1 cellular context compared by ENCODE assay signal in genomic region chr19:13190781-13191540, GRCh38.
TF ChIP-seq lines count a peak whose summit lies in the region.

No MANE protein-coding gene starts in this region.

TF ChIP-seq in HepG2, 621 proteins besides CTCF, POLR2A, EP300 and RAD21 (continued from another document and continues in another):
- no peak for TF ChIP-seq MTERF4 (CRISPR knock-in tag; IDR thresholded peaks at IDR 0.05)
- no peak for TF ChIP-seq KLF6 (CRISPR knock-in tag; IDR thresholded peaks at IDR 0.05)
- TF ChIP-seq ZBED4 (CRISPR knock-in tag; IDR thresholded peaks at IDR 0.05; ENCODE audit: borderline replicate concordance): no peak
- TF ChIP-seq, protein P1, sequence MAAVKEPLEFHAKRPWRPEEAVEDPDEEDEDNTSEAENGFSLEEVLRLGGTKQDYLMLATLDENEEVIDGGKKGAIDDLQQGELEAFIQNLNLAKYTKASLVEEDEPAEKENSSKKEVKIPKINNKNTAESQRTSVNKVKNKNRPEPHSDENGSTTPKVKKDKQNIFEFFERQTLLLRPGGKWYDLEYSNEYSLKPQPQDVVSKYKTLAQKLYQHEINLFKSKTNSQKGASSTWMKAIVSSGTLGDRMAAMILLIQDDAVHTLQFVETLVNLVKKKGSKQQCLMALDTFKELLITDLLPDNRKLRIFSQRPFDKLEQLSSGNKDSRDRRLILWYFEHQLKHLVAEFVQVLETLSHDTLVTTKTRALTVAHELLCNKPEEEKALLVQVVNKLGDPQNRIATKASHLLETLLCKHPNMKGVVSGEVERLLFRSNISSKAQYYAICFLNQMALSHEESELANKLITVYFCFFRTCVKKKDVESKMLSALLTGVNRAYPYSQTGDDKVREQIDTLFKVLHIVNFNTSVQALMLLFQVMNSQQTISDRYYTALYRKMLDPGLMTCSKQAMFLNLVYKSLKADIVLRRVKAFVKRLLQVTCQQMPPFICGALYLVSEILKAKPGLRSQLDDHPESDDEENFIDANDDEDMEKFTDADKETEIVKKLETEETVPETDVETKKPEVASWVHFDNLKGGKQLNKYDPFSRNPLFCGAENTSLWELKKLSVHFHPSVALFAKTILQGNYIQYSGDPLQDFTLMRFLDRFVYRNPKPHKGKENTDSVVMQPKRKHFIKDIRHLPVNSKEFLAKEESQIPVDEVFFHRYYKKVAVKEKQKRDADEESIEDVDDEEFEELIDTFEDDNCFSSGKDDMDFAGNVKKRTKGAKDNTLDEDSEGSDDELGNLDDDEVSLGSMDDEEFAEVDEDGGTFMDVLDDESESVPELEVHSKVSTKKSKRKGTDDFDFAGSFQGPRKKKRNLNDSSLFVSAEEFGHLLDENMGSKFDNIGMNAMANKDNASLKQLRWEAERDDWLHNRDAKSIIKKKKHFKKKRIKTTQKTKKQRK (IDR thresholded peaks at IDR 0.05; ENCODE audit: low read length): no peak
- no peak; the same call in 1 of the 2 replicates for TF ChIP-seq ZKSCAN8 (CRISPR knock-in tag; IDR thresholded peaks at IDR 0.05; ENCODE audit: borderline replicate concordance)
- TF ChIP-seq, protein P2, sequence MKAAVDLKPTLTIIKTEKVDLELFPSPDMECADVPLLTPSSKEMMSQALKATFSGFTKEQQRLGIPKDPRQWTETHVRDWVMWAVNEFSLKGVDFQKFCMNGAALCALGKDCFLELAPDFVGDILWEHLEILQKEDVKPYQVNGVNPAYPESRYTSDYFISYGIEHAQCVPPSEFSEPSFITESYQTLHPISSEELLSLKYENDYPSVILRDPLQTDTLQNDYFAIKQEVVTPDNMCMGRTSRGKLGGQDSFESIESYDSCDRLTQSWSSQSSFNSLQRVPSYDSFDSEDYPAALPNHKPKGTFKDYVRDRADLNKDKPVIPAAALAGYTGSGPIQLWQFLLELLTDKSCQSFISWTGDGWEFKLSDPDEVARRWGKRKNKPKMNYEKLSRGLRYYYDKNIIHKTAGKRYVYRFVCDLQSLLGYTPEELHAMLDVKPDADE (CRISPR knock-in tag; IDR thresholded peaks at IDR 0.05): no peak
- no peak for TF ChIP-seq PAX8 (CRISPR knock-in tag; IDR thresholded peaks at IDR 0.05; ENCODE audit: borderline replicate concordance)
- TF ChIP-seq SMAD3 (CRISPR knock-in tag; IDR thresholded peaks at IDR 0.05): no peak
- TF ChIP-seq TOE1 (CRISPR knock-in tag; IDR thresholded peaks at IDR 0.05): no peak
- no peak for TF ChIP-seq CC2D1A (CRISPR knock-in tag; IDR thresholded peaks at IDR 0.05)
- TF ChIP-seq ZFP41 (CRISPR knock-in tag; IDR thresholded peaks at IDR 0.05; ENCODE audit: borderline replicate concordance): no peak
- no peak for TF ChIP-seq ZNF44 (CRISPR knock-in tag; IDR thresholded peaks at IDR 0.05)
- no peak for TF ChIP-seq ZFP36L2 (CRISPR knock-in tag; IDR thresholded peaks at IDR 0.05)
- TF ChIP-seq RFX3 (CRISPR knock-in tag; IDR thresholded peaks at IDR 0.05): no peak
- TF ChIP-seq ZNF740 (CRISPR knock-in tag; IDR thresholded peaks at IDR 0.05): no peak
- no peak; the same call in 1 of the 2 replicates for TF ChIP-seq THRA (CRISPR knock-in tag; IDR thresholded peaks at IDR 0.05; ENCODE audit: borderline replicate concordance)
- no peak for TF ChIP-seq GMEB1 (CRISPR knock-in tag; IDR thresholded peaks at IDR 0.05; ENCODE audit: borderline replicate concordance)
- no peak; the same call in 1 of the 2 replicates for TF ChIP-seq ZNF264 (CRISPR knock-in tag; IDR thresholded peaks at IDR 0.05)
- no peak for TF ChIP-seq ZNF382 (CRISPR knock-in tag; IDR thresholded peaks at IDR 0.05; ENCODE audit: borderline replicate concordance)
- no peak for TF ChIP-seq PTBP1 (IDR thresholded peaks at IDR 0.05; ENCODE audit: low read depth, low read length, poor library complexity, severe bottlenecking)
- no peak for TF ChIP-seq ZNF670 (CRISPR knock-in tag; IDR thresholded peaks at IDR 0.05; ENCODE audit: borderline replicate concordance)
- 0 out of 2 replicates have a peak, but pooled peaks have one; percentile 37 for TF ChIP-seq ZNF292 (CRISPR knock-in tag; IDR thresholded peaks at IDR 0.05; ENCODE audit: borderline replicate concordance, low read depth)
- no peak for TF ChIP-seq KLF15 (CRISPR knock-in tag; IDR thresholded peaks at IDR 0.05; ENCODE audit: borderline replicate concordance)
- no peak for TF ChIP-seq SNRNP70 (IDR thresholded peaks at IDR 0.05; ENCODE audit: low read depth, low read length)
- TF ChIP-seq, protein P3, sequence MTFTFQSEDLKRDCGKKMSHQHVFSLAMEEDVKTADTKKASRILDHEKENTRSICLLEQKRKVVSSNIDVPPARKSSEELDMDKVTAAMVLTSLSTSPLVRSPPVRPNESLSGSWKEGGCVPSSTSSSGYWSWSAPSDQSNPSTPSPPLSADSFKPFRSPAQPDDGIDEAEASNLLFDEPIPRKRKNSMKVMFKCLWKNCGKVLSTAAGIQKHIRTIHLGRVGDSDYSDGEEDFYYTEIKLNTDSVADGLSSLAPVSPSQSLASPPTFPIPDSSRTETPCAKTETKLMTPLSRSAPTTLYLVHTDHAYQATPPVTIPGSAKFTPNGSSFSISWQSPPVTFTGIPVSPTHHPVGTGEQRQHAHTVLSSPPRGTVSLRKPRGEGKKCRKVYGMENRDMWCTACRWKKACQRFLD (CRISPR knock-in tag; IDR thresholded peaks at IDR 0.05; ENCODE audit: borderline replicate concordance): 0 out of 2 replicates have a peak, but pooled peaks have one; percentile 48
- TF ChIP-seq, protein P4, sequence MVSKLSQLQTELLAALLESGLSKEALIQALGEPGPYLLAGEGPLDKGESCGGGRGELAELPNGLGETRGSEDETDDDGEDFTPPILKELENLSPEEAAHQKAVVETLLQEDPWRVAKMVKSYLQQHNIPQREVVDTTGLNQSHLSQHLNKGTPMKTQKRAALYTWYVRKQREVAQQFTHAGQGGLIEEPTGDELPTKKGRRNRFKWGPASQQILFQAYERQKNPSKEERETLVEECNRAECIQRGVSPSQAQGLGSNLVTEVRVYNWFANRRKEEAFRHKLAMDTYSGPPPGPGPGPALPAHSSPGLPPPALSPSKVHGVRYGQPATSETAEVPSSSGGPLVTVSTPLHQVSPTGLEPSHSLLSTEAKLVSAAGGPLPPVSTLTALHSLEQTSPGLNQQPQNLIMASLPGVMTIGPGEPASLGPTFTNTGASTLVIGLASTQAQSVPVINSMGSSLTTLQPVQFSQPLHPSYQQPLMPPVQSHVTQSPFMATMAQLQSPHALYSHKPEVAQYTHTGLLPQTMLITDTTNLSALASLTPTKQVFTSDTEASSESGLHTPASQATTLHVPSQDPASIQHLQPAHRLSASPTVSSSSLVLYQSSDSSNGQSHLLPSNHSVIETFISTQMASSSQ (IDR thresholded peaks at IDR 0.05; ENCODE audit: low read depth): no peak
- TF ChIP-seq, protein P4 (CRISPR knock-in tag; IDR thresholded peaks at IDR 0.05; ENCODE audit: borderline replicate concordance): no peak
- TF ChIP-seq ZNF782 (CRISPR knock-in tag; IDR thresholded peaks at IDR 0.05; ENCODE audit: borderline replicate concordance): no peak
- TF ChIP-seq IRX3 (CRISPR knock-in tag; IDR thresholded peaks at IDR 0.05; ENCODE audit: borderline replicate concordance, low read depth): no peak
- TF ChIP-seq, protein P5, sequence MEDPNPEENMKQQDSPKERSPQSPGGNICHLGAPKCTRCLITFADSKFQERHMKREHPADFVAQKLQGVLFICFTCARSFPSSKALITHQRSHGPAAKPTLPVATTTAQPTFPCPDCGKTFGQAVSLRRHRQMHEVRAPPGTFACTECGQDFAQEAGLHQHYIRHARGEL (CRISPR knock-in tag; IDR thresholded peaks at IDR 0.05): no peak
- TF ChIP-seq NFE2L2 (IDR thresholded peaks at IDR 0.05; ENCODE audit: low read length): no peak
- no peak for TF ChIP-seq RBAK (CRISPR knock-in tag; IDR thresholded peaks at IDR 0.05)
- TF ChIP-seq ZNF678 (CRISPR knock-in tag; IDR thresholded peaks at IDR 0.05): no peak
- no peak for TF ChIP-seq ZNF841 (CRISPR knock-in tag; IDR thresholded peaks at IDR 0.05; ENCODE audit: borderline replicate concordance)
- no peak for TF ChIP-seq NR3C1 (CRISPR knock-in tag; IDR thresholded peaks at IDR 0.05)
- no peak for TF ChIP-seq MED8 (CRISPR knock-in tag; IDR thresholded peaks at IDR 0.05; ENCODE audit: insufficient replicate concordance)
- no peak for TF ChIP-seq KMT2B (CRISPR knock-in tag; IDR thresholded peaks at IDR 0.05)
- TF ChIP-seq, protein P6, sequence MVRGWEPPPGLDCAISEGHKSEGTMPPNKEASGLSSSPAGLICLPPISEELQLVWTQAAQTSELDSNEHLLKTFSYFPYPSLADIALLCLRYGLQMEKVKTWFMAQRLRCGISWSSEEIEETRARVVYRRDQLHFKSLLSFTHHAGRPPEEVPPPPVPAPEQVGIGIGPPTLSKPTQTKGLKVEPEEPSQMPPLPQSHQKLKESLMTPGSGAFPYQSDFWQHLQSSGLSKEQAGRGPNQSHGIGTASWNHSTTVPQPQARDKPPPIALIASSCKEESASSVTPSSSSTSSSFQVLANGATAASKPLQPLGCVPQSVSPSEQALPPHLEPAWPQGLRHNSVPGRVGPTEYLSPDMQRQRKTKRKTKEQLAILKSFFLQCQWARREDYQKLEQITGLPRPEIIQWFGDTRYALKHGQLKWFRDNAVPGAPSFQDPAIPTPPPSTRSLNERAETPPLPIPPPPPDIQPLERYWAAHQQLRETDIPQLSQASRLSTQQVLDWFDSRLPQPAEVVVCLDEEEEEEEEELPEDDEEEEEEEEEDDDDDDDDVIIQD (CRISPR knock-in tag; IDR thresholded peaks at IDR 0.05; ENCODE audit: low read depth): no peak
- TF ChIP-seq STAT5B (CRISPR knock-in tag; IDR thresholded peaks at IDR 0.05): no peak
- TF ChIP-seq DMAP1 (CRISPR knock-in tag; IDR thresholded peaks at IDR 0.05): 0 out of 2 replicates have a peak, but pooled peaks have one; percentile 20
- peak; percentile 65; the same call in 1 of the 2 replicates for TF ChIP-seq ZBTB7B (CRISPR knock-in tag; IDR thresholded peaks at IDR 0.05)
- no peak for TF ChIP-seq ZSCAN20 (CRISPR knock-in tag; IDR thresholded peaks at IDR 0.05; ENCODE audit: borderline replicate concordance)
- TF ChIP-seq ZSCAN22 (CRISPR knock-in tag; IDR thresholded peaks at IDR 0.05): no peak
